Comparison of ENCODE assay signal across 1 cellular context in the genomic region with DNA sequence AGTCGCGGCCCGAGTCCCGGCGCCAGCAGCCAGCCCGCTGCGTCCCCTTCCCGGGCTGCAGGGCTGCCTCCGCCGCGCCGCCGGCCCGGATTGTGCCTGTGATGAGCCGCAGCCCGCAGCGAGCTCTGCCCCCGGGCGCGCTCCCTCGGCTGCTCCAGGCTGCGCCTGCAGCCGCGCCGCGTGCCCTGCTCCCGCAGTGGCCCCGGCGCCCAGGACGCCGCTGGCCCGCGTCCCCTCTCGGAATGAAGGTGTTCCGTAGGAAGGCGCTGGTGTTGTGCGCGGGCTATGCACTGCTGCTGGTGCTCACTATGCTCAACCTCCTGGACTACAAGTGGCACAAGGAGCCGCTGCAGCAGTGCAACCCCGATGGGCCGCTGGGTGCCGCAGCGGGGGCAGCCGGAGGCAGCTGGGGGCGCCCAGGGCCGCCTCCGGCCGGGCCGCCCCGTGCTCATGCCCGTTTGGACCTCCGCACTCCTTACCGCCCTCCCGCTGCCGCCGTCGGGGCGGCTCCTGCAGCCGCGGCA.
TF ChIP-seq lines count a peak whose summit lies in the region.

No MANE protein-coding gene starts in this region.

TF ChIP-seq in A549, 52 proteins besides CTCF, POLR2A, EP300 and RAD21 (continued from another document):
- TF ChIP-seq EHMT2 (IDR thresholded peaks at IDR 0.05; ENCODE audit: low read depth): no peak
TF ChIP-seq in A549: peak in this region for 0.
